ENCODE assay signal across 10 cellular contexts in genomic region chr2:240392084-240392947, GRCh38. TPM values are rescaled to one million over a fixed set of nuclear protein-coding genes. Genes with fewer than 3 reads are reported as not detected.
DNase-seq lines count a peak whose midpoint lies in the region; ATAC-seq, FAIRE-seq and TF ChIP-seq lines count a peak whose summit lies in the region.
"Had no signal": no experiment of that assay in that cellular context is flagged by ENCODE, and none has a peak within 500 bp of the region (broad histone marks: within the 10 kb centered on the region; RNA-seq: fewer than 3 reads in every experiment).

No MANE protein-coding gene starts in this region.

- no peak overlapping the region for H3K27ac ChIP-seq in pancreas
- no peak overlapping the region for H3K27ac ChIP-seq in colonic mucosa

- H3K4me3 ChIP-seq in fibroblast of villous mesenchyme (ENCODE audit: low read depth, low read length) (no peak overlapping the region), pancreas (no peak overlapping the region), colonic mucosa (no peak overlapping the region)

- intact Hi-C loops in CD14-positive monocyte (cut with micrococcal nuclease) = no loop called here
- intact Hi-C loops in pancreas (cut with DNase I) = no loop called here
- intact Hi-C loops in colonic mucosa (cut with DNase I) = no loop called here

- H3K36me3 Mint-ChIP-seq in CD14-positive monocyte = no peaks in the 10 kb centered on the region

- peaks cover 0 to 2% (median 0%) of the 10 kb centered on the region in 7 donors for H3K9me3 Mint-ChIP-seq in CD14-positive monocyte
- H3K9me3 Mint-ChIP-seq: activated T-helper 1 cell treated with anti-CD3 and anti-CD28 coated beads, Interleukin-12 subunit alpha, Interleukin-12 subunit beta, Interleukin-2, Interleukin-4 antibody, amounts not matched to agents 30 ng/mL and 10 ng/mL and 1 ng/mL, durations not matched to agents 14 hours and 24 hours and 36 hours; dendritic cell treated with granulocyte-macrophage colony-stimulating factor and Interleukin-4, amounts not matched to agents 40 ng/mL and 50 ng/mL, for 4 days had no signal

- no peak overlapping the region for H3K4me3 Mint-ChIP-seq in CD14-positive monocyte
- H3K4me3 Mint-ChIP-seq: activated T-helper 1 cell treated with anti-CD3 and anti-CD28 coated beads, Interleukin-12 subunit alpha, Interleukin-12 subunit beta, Interleukin-2, Interleukin-4 antibody, amounts not matched to agents 30 ng/mL and 10 ng/mL and 1 ng/mL, durations not matched to agents 14 hours and 24 hours and 36 hours; dendritic cell treated with granulocyte-macrophage colony-stimulating factor and Interleukin-4, amounts not matched to agents 40 ng/mL and 50 ng/mL, for 4 days had no signal

- no peak for FAIRE-seq in pancreas (lab: Jason Lieb, UNC)

- ATAC-seq in pancreas = no peak

- H3K9me3 ChIP-seq in pancreas (no peaks in the 10 kb centered on the region), colonic mucosa (no peaks in the 10 kb centered on the region)

- H3K27me3 ChIP-seq in pancreas (no peaks in the 10 kb centered on the region), colonic mucosa (no peaks in the 10 kb centered on the region)

- peaks cover 0 to 7% (median 2%) of the 10 kb centered on the region in 3 donors for H3K27me3 Mint-ChIP-seq in CD14-positive monocyte (ENCODE audit: low read depth in 3 of 3)
- H3K27me3 Mint-ChIP-seq: dendritic cell treated with granulocyte-macrophage colony-stimulating factor and Interleukin-4, amounts not matched to agents 40 ng/mL and 50 ng/mL, for 4 days had no signal

- in situ Hi-C loops in KBM-7 (cut with MboI; ENCODE audit: low pct_unique_long_range_greater_than_20kb, low sequenced_read_pairs) = no loop called here

- peaks cover 8% of the 10 kb centered on the region for H3K4me1 Mint-ChIP-seq in CD14-positive monocyte

- TF ChIP-seq CTCF in CD14-positive monocyte (IDR thresholded peaks at IDR 0.05) (no peak), fibroblast of villous mesenchyme (IDR thresholded peaks at IDR 0.05; ENCODE audit: insufficient read depth, low read depth, low read length) (no peak), pancreas (IDR thresholded peaks at IDR 0.05) (no peak), colonic mucosa (IDR thresholded peaks at IDR 0.05) (no peak)

- H3K9ac ChIP-seq in colonic mucosa (ENCODE audit: low read depth in 2 of 2, low read length in 2 of 2) = no peak overlapping the region

- DNase-seq in CD14-positive monocyte (ENCODE audit: low spot score) (peak; percentile 35), KBM-7 (peak; percentile 9), fibroblast of villous mesenchyme (ENCODE audit: low read depth) (peak; percentile 65), pancreas (peak in 5 of 6 donors; percentile 1 to 52 (median 20)), colonic mucosa (no peak), DMS53 treated with DMSO at 0.1 percent for 48 hours (lab: John Stamatoyannopoulos, UW; ENCODE audit: unreplicated experiment) (no peak)
- no peak for DNase-seq in stimulated activated naive CD4-positive, alpha-beta T cell treated with Interleukin-2 at 50 U/mL for 16 hours (lab: John Stamatoyannopoulos, UW)
- DNase-seq: NCI-H187 had no signal

- H3K4me1 ChIP-seq in pancreas (no peaks in the 10 kb centered on the region), colonic mucosa (no peaks in the 10 kb centered on the region)

- peak overlapping the region in 1 of 7 donors; percentile 53 for H3K27ac Mint-ChIP-seq in CD14-positive monocyte
- H3K27ac Mint-ChIP-seq: activated T-helper 1 cell treated with anti-CD3 and anti-CD28 coated beads, Interleukin-12 subunit alpha, Interleukin-12 subunit beta, Interleukin-2, Interleukin-4 antibody, amounts not matched to agents 30 ng/mL and 10 ng/mL and 1 ng/mL, durations not matched to agents 14 hours and 24 hours and 36 hours; dendritic cell treated with granulocyte-macrophage colony-stimulating factor and Interleukin-4, amounts not matched to agents 40 ng/mL and 50 ng/mL, for 4 days had no signal

- H3K36me3 ChIP-seq in pancreas = no peaks in the 10 kb centered on the region
- no peaks in the 10 kb centered on the region for H3K36me3 ChIP-seq in colonic mucosa

- 82 to 87% methylated on average over 31 of the region's 31 CpGs for WGBS in pancreas, 2 donors

RNA-seq across cellular contexts. Expression of gene GPC1, which starts 43.1 kb away (rescaled TPM):
- polyA plus RNA-seq in CD14-positive monocyte (not detected), pancreas (10 to 100 TPM; 23.2 to 27.5 TPM)
- total RNA-seq in fibroblast of villous mesenchyme (88.9 and 106 TPM in 2 replicates), pancreas (10 to 100 TPM; 11.7 to 37.6 (median 16.3) TPM), colonic mucosa (10 to 100 TPM; 19.0 to 23.1 TPM)

Comparison
In these comparisons a context has a peak if more than half of its experiments do, and no peak if none do; other contexts are left out.
1. DNase-seq: peak in CD14-positive monocyte (single experiment), KBM-7 (single experiment), fibroblast of villous mesenchyme (single experiment) and pancreas (5 of 6); none in colonic mucosa (single experiment), stimulated activated naive CD4-positive, alpha-beta T cell treated with Interleukin-2 at 50 U/mL for 16 hours (single experiment) and DMS53 treated with DMSO at 0.1 percent for 48 hours (single experiment).